Comparison of ENCODE assay signal across 25 cellular contexts in the genomic region with DNA sequence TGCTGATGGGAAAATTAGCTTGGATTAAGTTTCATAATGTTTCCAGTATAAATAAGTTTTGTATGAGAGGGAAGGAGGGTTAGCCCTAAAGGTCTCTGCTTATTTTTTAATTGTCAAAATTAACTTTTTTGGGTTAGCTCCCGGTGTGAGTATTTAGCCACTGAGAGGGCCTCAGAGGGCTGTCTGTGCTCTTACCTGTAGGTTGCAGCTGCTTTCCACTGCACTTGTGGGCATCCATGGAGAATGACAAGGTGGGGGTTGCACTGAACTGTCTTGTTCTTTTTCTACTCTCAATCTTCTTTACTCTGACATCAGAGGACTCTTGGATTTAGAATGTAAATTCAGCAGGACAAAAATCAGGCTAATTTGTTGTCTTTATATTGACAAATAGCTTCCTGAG.
DNase-seq lines count a peak whose midpoint lies in the region; ATAC-seq, FAIRE-seq and TF ChIP-seq lines count a peak whose summit lies in the region.
"Had no signal": no experiment of that assay in that cellular context is flagged by ENCODE, and none has a peak within 500 bp of the region (broad histone marks: within the 10 kb centered on the region; RNA-seq: fewer than 3 reads in every experiment).

No MANE protein-coding gene starts in this region.

- no peak for ATAC-seq in right cardiac atrium
- ATAC-seq in thoracic aorta (ENCODE audit: insufficient number of reproducible peaks, low FRiP score, low read depth): no peak
- no peak for ATAC-seq in pancreas
- ATAC-seq in GM19023 (IDR thresholded peaks at IDR 0.05; ENCODE audit: unreplicated experiment): no peak
- ATAC-seq: natural killer cell treated with Interleukin-12 subunit alpha and Interleukin-12 subunit beta and Interleukin-15 and Interleukin-18, amount 100 ng/mL, for 72 hours; stimulated activated effector memory CD8-positive, alpha-beta T cell treated with anti-CD3 and anti-CD28 coated beads, Interleukin-12 subunit alpha, Interleukin-12 subunit beta, amount 100 ng/mL, for 72 hours; WTC11 had no signal

- H3K9me3 ChIP-seq in right cardiac atrium (ENCODE audit: control insufficient read depth, low read length): no peaks in the 10 kb centered on the region
- H3K9me3 ChIP-seq in thoracic aorta: no peaks in the 10 kb centered on the region
- no peaks in the 10 kb centered on the region for H3K9me3 ChIP-seq in pancreas
- H3K9me3 ChIP-seq: BE2C, body of pancreas, tibial nerve had no signal

- H3K27me3 ChIP-seq in right cardiac atrium (ENCODE audit: control insufficient read depth, insufficient read depth) (no peaks in the 10 kb centered on the region), thoracic aorta (replicated peaks; ENCODE audit: insufficient read depth) (no peaks in the 10 kb centered on the region), pancreas (no peaks in the 10 kb centered on the region)
- H3K27me3 ChIP-seq: BE2C, body of pancreas, tibial nerve had no signal

- H3K4me1 Mint-ChIP-seq in activated naive CD4-positive, alpha-beta T cell treated with anti-CD3 and anti-CD28 coated beads for 36 hours (ENCODE audit: low read depth): peaks cover 11% of the 10 kb centered on the region

- H3K36me3 ChIP-seq in thoracic aorta (no peaks in the 10 kb centered on the region), pancreas (no peaks in the 10 kb centered on the region)
- H3K36me3 ChIP-seq: BE2C, tibial nerve had no signal

- H3K27ac ChIP-seq in right cardiac atrium (ENCODE audit: low read length) (peak overlapping the region; percentile 76), thoracic aorta (peak overlapping the region; percentile 83 to 91), pancreas (no peak overlapping the region)
- H3K27ac ChIP-seq: skin epidermis, tibial nerve had no signal

- CTCF ChIA-PET in activated naive CD4-positive, alpha-beta T cell treated with anti-CD3 and anti-CD28 coated beads for 36 hours (lab: Charles Lee): interaction anchor here (0.7 kb wide), 1 partner anchor 102 kb away, joined by 4 read pairs; no protein-coding TSS in a partner anchor

- no peak overlapping the region for H3K27ac Mint-ChIP-seq in activated naive CD4-positive, alpha-beta T cell treated with anti-CD3 and anti-CD28 coated beads for 36 hours
- H3K27ac Mint-ChIP-seq: mesothelial cell of epicardium; natural killer cell treated with Interleukin-12 subunit alpha and Interleukin-12 subunit beta and Interleukin-15 and Interleukin-18, amount 100 ng/mL, for 72 hours; stimulated activated effector memory CD8-positive, alpha-beta T cell treated with anti-CD3 and anti-CD28 coated beads, Interleukin-12 subunit alpha, Interleukin-12 subunit beta, amount 100 ng/mL, for 72 hours; WTC11 had no signal

- no peaks in the 10 kb centered on the region for H3K27me3 Mint-ChIP-seq in activated naive CD4-positive, alpha-beta T cell treated with anti-CD3 and anti-CD28 coated beads for 36 hours (ENCODE audit: low read depth)

- WGBS in right cardiac atrium: 88% methylated on average over 1 of the region's 1 CpG
- 61 to 68% methylated on average over 1 of the region's 1 CpG for WGBS in pancreas, 2 donors

- no peak for TF ChIP-seq CTCF in thoracic aorta (IDR thresholded peaks at IDR 0.05)
- no peak for TF ChIP-seq CTCF in pancreas (IDR thresholded peaks at IDR 0.05)

- no peak for FAIRE-seq in pancreas (lab: Jason Lieb, UNC)

- intact Hi-C loops in right cardiac atrium (cut with DNase I): no loop called here
- intact Hi-C loops in pancreas (cut with DNase I): no loop called here
- intact Hi-C loops in activated naive CD4-positive, alpha-beta T cell treated with anti-CD3 and anti-CD28 coated beads for 36 hours (cut with micrococcal nuclease): no loop called here

- H3K4me1 ChIP-seq in right cardiac atrium (ENCODE audit: control insufficient read depth, insufficient read depth, low read length) (peaks cover 5% of the 10 kb centered on the region), thoracic aorta (ENCODE audit: control insufficient read depth in 1 of 2, low read depth in 2 of 2) (peaks cover 33 to 84% of the 10 kb centered on the region in 2 donors), pancreas (peaks cover 0 to 29% (median 29%) of the 10 kb centered on the region in 3 donors)

- DNase-seq in NCI-H1417 (lab: John Stamatoyannopoulos, UW) (peak; percentile 19 to 86 (median 37)), NCI-H1417 treated with DMSO at 0.1 percent for 48 hours (lab: John Stamatoyannopoulos, UW) (no peak), NCI-H748 (lab: John Stamatoyannopoulos, UW; ENCODE audit: unreplicated experiment) (peak; percentile 38), right cardiac atrium (no peak), thoracic aorta (ENCODE audit: low spot score) (no peak), pancreas (no peak)
- no peak for DNase-seq in activated naive CD4-positive, alpha-beta T cell treated with anti-CD3 and anti-CD28 coated beads for 36 hours
- DNase-seq: activated CD4-positive, alpha-beta T cell treated with anti-CD3 and anti-CD28 coated beads, Interleukin-2, amount 50 U/mL, for 48 hours; activated effector memory CD4-positive, alpha-beta T cell treated with Interleukin-2 at 50 U/mL for 16 hours; BE2C; COR-L47; EL; glutamatergic neuron; GOT3; NCI-H526 treated with DMSO at 0.1 percent for 48 hours; stimulated activated CD4-positive, alpha-beta T cell treated with anti-CD3 and anti-CD28 coated beads, Interleukin-2, amount 100 ng/mL, for 24 hours; T-helper 9 cell had no signal

- H3K36me3 Mint-ChIP-seq in activated naive CD4-positive, alpha-beta T cell treated with anti-CD3 and anti-CD28 coated beads for 36 hours (ENCODE audit: low read depth): no peaks in the 10 kb centered on the region
- H3K36me3 Mint-ChIP-seq: mesothelial cell of epicardium; natural killer cell treated with Interleukin-12 subunit alpha and Interleukin-12 subunit beta and Interleukin-15 and Interleukin-18, amount 100 ng/mL, for 72 hours; stimulated activated effector memory CD8-positive, alpha-beta T cell treated with anti-CD3 and anti-CD28 coated beads, Interleukin-12 subunit alpha, Interleukin-12 subunit beta, amount 100 ng/mL, for 72 hours; WTC11 had no signal

- H3K4me3 Mint-ChIP-seq in activated naive CD4-positive, alpha-beta T cell treated with anti-CD3 and anti-CD28 coated beads for 36 hours: no peak overlapping the region
- H3K4me3 Mint-ChIP-seq: mesothelial cell of epicardium; natural killer cell treated with Interleukin-12 subunit alpha and Interleukin-12 subunit beta and Interleukin-15 and Interleukin-18, amount 100 ng/mL, for 72 hours; stimulated activated effector memory CD8-positive, alpha-beta T cell treated with anti-CD3 and anti-CD28 coated beads, Interleukin-12 subunit alpha, Interleukin-12 subunit beta, amount 100 ng/mL, for 72 hours; WTC11 had no signal

- H3K4me3 ChIP-seq in right cardiac atrium (ENCODE audit: low read length) (no peak overlapping the region), thoracic aorta (peak overlapping the region; percentile 21), pancreas (no peak overlapping the region)
- H3K4me3 ChIP-seq: body of pancreas, skin epidermis, tibial nerve had no signal

- no peaks in the 10 kb centered on the region for H3K9me3 Mint-ChIP-seq in activated naive CD4-positive, alpha-beta T cell treated with anti-CD3 and anti-CD28 coated beads for 36 hours
- H3K9me3 Mint-ChIP-seq: mesothelial cell of epicardium; natural killer cell treated with Interleukin-12 subunit alpha and Interleukin-12 subunit beta and Interleukin-15 and Interleukin-18, amount 100 ng/mL, for 72 hours; stimulated activated effector memory CD8-positive, alpha-beta T cell treated with anti-CD3 and anti-CD28 coated beads, Interleukin-12 subunit alpha, Interleukin-12 subunit beta, amount 100 ng/mL, for 72 hours; WTC11 had no signal

Comparison
In these comparisons a context has a peak if more than half of its experiments do, and no peak if none do; other contexts are left out.
1. DNase-seq: peak in NCI-H1417 (3 of 3) and NCI-H748 (single experiment); none in NCI-H1417 treated with DMSO at 0.1 percent for 48 hours (single experiment), right cardiac atrium (0 of 3), thoracic aorta (single experiment), pancreas (0 of 6) and activated naive CD4-positive, alpha-beta T cell treated with anti-CD3 and anti-CD28 coated beads for 36 hours (single experiment).
2. H3K27ac ChIP-seq: peak in right cardiac atrium (single experiment) and thoracic aorta (2 of 2); none in pancreas (0 of 4).